In the genomic region with DNA sequence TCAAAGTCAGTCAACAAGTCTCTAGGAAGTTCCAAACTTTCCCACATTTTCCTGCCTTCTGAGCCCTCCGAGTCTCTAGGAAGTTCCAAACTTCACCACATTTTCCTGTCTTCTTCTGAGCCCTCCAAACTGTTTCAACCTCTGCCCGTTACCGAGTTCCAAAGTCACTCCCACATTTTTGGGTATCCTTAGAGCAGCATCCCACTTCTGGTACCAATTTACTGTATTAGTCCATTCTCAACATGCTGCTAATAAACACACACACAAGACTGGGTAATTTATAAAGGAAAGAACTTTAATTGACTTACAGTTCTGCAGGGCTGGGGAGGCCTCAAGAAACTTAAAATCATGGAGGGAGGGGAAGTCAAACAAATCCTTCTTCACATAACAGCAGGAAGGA, we compare ENCODE assay signal across 35 cellular contexts.
"Had no signal": no experiment of that assay in that cellular context is flagged by ENCODE, and none has a peak within 500 bp of the region (broad histone marks: within the 10 kb centered on the region; RNA-seq: fewer than 3 reads in every experiment).

No MANE protein-coding gene starts in this region.

- H3K4me3 ChIP-seq: MG63 had no signal

- H3K4me2 ChIP-seq: KMS-11 had no signal

- H3K9ac ChIP-seq: KMS-11 had no signal

- H3K9me3 ChIP-seq: MG63 had no signal

- H3K27me3 ChIP-seq: MG63 had no signal

- H3K36me3 ChIP-seq: MG63 had no signal

- DNase-seq: Kasumi-1, MG63, MM.1S, MV-4-11, NCI-H1048, NCI-H1092, NCI-H1092 treated with DMSO at 0.1 percent for 48 hours, NCI-H1105, NCI-H1105 treated with DMSO at 0.1 percent for 48 hours, NCI-H1417, NCI-H1417 treated with DMSO at 0.1 percent for 48 hours, NCI-H1436, NCI-H1436 treated with DMSO at 0.1 percent for 48 hours, NCI-H146, NCI-H1694, NCI-H1694 treated with DMSO at 0.1 percent for 48 hours, NCI-H187, NCI-H187 treated with DMSO at 0.1 percent for 48 hours, NCI-H1930, NCI-H2029, NCI-H2029 treated with DMSO at 0.1 percent for 48 hours, NCI-H2081, NCI-H2081 treated with DMSO at 0.1 percent for 48 hours, NCI-H2107, NCI-H2171, NCI-H2171 treated with DMSO at 0.1 percent for 48 hours, NCI-H2227 treated with DMSO at 0.1 percent for 48 hours, NCI-H226, NCI-H345, NCI-H446, NCI-H446 treated with DMSO at 0.1 percent for 48 hours, NCI-H510A, NCI-H510A treated with DMSO at 0.1 percent for 48 hours, NCI-H524 had no signal

- H3K27ac ChIP-seq: KMS-11 had no signal
